Comparison of ENCODE assay signal across 8 cellular contexts in the genomic region with DNA sequence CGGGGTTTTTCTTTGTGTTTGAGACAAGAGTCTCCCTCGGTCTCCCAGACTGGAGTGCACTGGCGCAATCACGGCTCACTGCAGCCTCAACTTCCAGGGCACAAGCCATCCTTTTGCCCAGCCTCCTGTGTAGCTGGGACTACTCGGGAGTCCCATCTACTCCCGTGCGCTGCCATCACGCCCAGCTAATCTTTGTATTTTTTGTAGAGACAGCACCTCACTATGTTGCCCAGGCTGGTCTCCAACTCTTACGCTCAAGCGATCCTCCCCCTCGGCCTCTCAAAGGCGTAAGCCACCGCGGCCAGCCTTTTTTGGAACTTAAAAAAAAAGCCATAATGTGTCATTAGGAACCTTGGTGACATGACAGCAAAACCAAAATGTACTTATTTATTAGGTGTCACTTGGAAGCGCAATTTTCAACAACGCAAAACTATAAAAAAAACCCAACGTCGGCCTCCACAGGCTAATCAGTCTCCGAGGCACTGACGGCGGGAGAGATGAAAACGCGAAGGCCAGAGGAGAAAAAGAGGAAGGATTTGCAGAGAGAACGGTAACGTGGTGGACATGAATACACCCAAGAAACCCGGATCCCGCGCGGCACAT. TPM values are rescaled to one million over a fixed set of nuclear protein-coding genes. Genes with fewer than 3 reads are reported as not detected.
DNase-seq lines count a peak whose midpoint lies in the region; ATAC-seq and TF ChIP-seq lines count a peak whose summit lies in the region.

No MANE protein-coding gene starts in this region.

- intact Hi-C loops in activated CD4-positive, alpha-beta T cell treated with anti-CD3 and anti-CD28 coated beads for 36 hours (cut with DNase I, micrococcal nuclease): loop anchor here (1.0 to 10.0 kb wide), 11 partner anchors 76 to 793 kb away; partner anchors contain the start of genes DDX50 (in 2 of the 2), CCAR1 (in 1 of the 2), HERC4 (in 1 of the 2) and RUFY2 (in 1 of the 2)

- H3K27ac ChIP-seq in endodermal cell (ENCODE audit: low read depth, low read length): peak overlapping the region; percentile 98

- H3K27me3 Mint-ChIP-seq in activated CD4-positive, alpha-beta T cell treated with anti-CD3 and anti-CD28 coated beads for 36 hours: no peaks in the 10 kb centered on the region
- no peaks in the 10 kb centered on the region for H3K27me3 Mint-ChIP-seq in endodermal cell (ENCODE audit: insufficient read depth)
- H3K27me3 Mint-ChIP-seq in naive B cell: no peaks in the 10 kb centered on the region
- peaks cover 4% of the 10 kb centered on the region for H3K27me3 Mint-ChIP-seq in type B pancreatic cell

- H3K4me1 ChIP-seq in endodermal cell (ENCODE audit: control insufficient read depth, insufficient read depth, low read length): no peaks in the 10 kb centered on the region

- H3K4me3 ChIP-seq in endodermal cell (ENCODE audit: low read length): peak overlapping the region; percentile 100

- CTCF ChIA-PET in activated CD4-positive, alpha-beta T cell treated with anti-CD3 and anti-CD28 coated beads for 36 hours (lab: Charles Lee): no interaction called here

- no peaks in the 10 kb centered on the region for H3K9me3 ChIP-seq in endodermal cell (ENCODE audit: control insufficient read depth, low read length)

- peak overlapping the region; percentile 100 for H3K27ac Mint-ChIP-seq in activated CD4-positive, alpha-beta T cell treated with anti-CD3 and anti-CD28 coated beads for 36 hours
- H3K27ac Mint-ChIP-seq in endodermal cell: peak overlapping the region; percentile 100
- H3K27ac Mint-ChIP-seq in naive B cell: peak overlapping the region; percentile 99 to 100 (median 99)
- peak overlapping the region; percentile 100 for H3K27ac Mint-ChIP-seq in type B pancreatic cell

- peak overlapping the region; percentile 97 for H3K4me3 Mint-ChIP-seq in activated CD4-positive, alpha-beta T cell treated with anti-CD3 and anti-CD28 coated beads for 36 hours
- peak overlapping the region; percentile 99 for H3K4me3 Mint-ChIP-seq in endodermal cell
- peak overlapping the region; percentile 98 to 100 (median 100) for H3K4me3 Mint-ChIP-seq in naive B cell
- peak overlapping the region; percentile 100 for H3K4me3 Mint-ChIP-seq in type B pancreatic cell

- DNase-seq in stimulated activated CD4-positive, alpha-beta T cell treated with anti-CD3 and anti-CD28 coated beads, Interleukin-12 subunit alpha, Interleukin-12 subunit beta, amount 100 ng/mL, for 4 hours: peak; percentile 18
- no peak for DNase-seq in stimulated activated CD4-positive, alpha-beta T cell treated with anti-CD3 and anti-CD28 coated beads, Interleukin-15, amount 100 ng/mL, for 24 hours
- peak; percentile 46 for DNase-seq in activated CD4-positive, alpha-beta T cell treated with anti-CD3 and anti-CD28 coated beads for 36 hours
- DNase-seq in endodermal cell (peak; percentile 53), naive B cell (no peak), type B pancreatic cell (ENCODE audit: extremely low spot score, unreplicated experiment) (no peak)

- H3K9me3 Mint-ChIP-seq in activated CD4-positive, alpha-beta T cell treated with anti-CD3 and anti-CD28 coated beads for 36 hours (ENCODE audit: low read depth): no peaks in the 10 kb centered on the region
- H3K9me3 Mint-ChIP-seq in endodermal cell (no peaks in the 10 kb centered on the region), naive B cell (peaks cover 0 to 8% (median 2%) of the 10 kb centered on the region in 7 donors), type B pancreatic cell (no peaks in the 10 kb centered on the region)

- H3K9ac ChIP-seq in endodermal cell (ENCODE audit: extremely low read depth, low read length, poor library complexity, severe bottlenecking): peak overlapping the region; percentile 99

- H3K36me3 ChIP-seq in endodermal cell (ENCODE audit: control insufficient read depth, insufficient read depth, low read length): peaks cover 23% of the 10 kb centered on the region

- TF ChIP-seq CTCF in endodermal cell (conservative IDR thresholded peaks at IDR 0.05) (no peak), type B pancreatic cell (conservative IDR thresholded peaks at IDR 0.05) (no peak)

- ATAC-seq in activated CD4-positive, alpha-beta T cell treated with anti-CD3 and anti-CD28 coated beads for 36 hours: no peak
- ATAC-seq in naive B cell (ENCODE audit: low read depth in 2 of 2) (peak; percentile 27 to 28), GM21723 (IDR thresholded peaks at IDR 0.05; ENCODE audit: unreplicated experiment) (no peak), HG03378 (IDR thresholded peaks at IDR 0.05; ENCODE audit: unreplicated experiment) (no peak)

- no peaks in the 10 kb centered on the region for H3K27me3 ChIP-seq in endodermal cell (ENCODE audit: control insufficient read depth, insufficient read depth, low read length, poor library complexity, severe bottlenecking)

- peaks cover 33% of the 10 kb centered on the region for H3K36me3 Mint-ChIP-seq in activated CD4-positive, alpha-beta T cell treated with anti-CD3 and anti-CD28 coated beads for 36 hours (ENCODE audit: low read depth)
- H3K36me3 Mint-ChIP-seq in endodermal cell (ENCODE audit: low read depth): peaks cover 13% of the 10 kb centered on the region
- H3K36me3 Mint-ChIP-seq in naive B cell: peaks cover 0 to 7% of the 10 kb centered on the region in 2 donors
- peaks cover 15% of the 10 kb centered on the region for H3K36me3 Mint-ChIP-seq in type B pancreatic cell

- POLR2A ChIA-PET in activated CD4-positive, alpha-beta T cell treated with anti-CD3 and anti-CD28 coated beads for 36 hours (lab: Charles Lee): interaction anchor here (0.5 to 2.4 kb wide), 4 partner anchors 17 to 734 kb away, joined by 3 to 29 read pairs (median 6); no protein-coding TSS in a partner anchor

- H3K4me1 Mint-ChIP-seq in activated CD4-positive, alpha-beta T cell treated with anti-CD3 and anti-CD28 coated beads for 36 hours: peaks cover 35% of the 10 kb centered on the region
- H3K4me1 Mint-ChIP-seq in endodermal cell (peaks cover 23% of the 10 kb centered on the region), naive B cell (peaks cover 38 to 59% (median 52%) of the 10 kb centered on the region in 3 donors), type B pancreatic cell (ENCODE audit: unreplicated experiment) (peaks cover 29% of the 10 kb centered on the region)

- WGBS in endodermal cell (ENCODE audit: insufficient coverage in 1 of 2, insufficient read length in 1 of 2), 2 experiments: 58 to 63% methylated on average over 29 of the region's 29 CpGs

RNA-seq across cellular contexts. Expression of gene HNRNPH3, which starts 0.9 kb away (rescaled TPM):
- total RNA-seq in activated CD4-positive, alpha-beta T cell treated with anti-CD3 and anti-CD28 coated beads for 36 hours: 100 to 1,000 TPM; 126 to 157 TPM
- total RNA-seq in endodermal cell: 100 to 1,000 TPM; 217 to 228 TPM
- polyA plus RNA-seq in endodermal cell (2013, experiment 1 of 2): 345 TPM
- 293 TPM for polyA plus RNA-seq in endodermal cell (2013, experiment 2 of 2)
- 100 to 1,000 TPM; 101 to 147 (median 126) TPM for polyA plus RNA-seq in naive B cell (ENCODE audit: low read depth in 6 of 6)
- 108 and 199 TPM in 2 replicates for total RNA-seq in type B pancreatic cell (ENCODE audit: low replicate concordance)

RNA-seq across cellular contexts. Expression of gene PBLD, which starts 1.8 kb away (rescaled TPM):
- 1 to 10 TPM; 1.1 to 1.2 TPM for total RNA-seq in activated CD4-positive, alpha-beta T cell treated with anti-CD3 and anti-CD28 coated beads for 36 hours
- 1 to 10 TPM; 5.0 to 5.3 TPM for total RNA-seq in endodermal cell
- polyA plus RNA-seq in endodermal cell (2013, experiment 1 of 2): 3.3 TPM
- polyA plus RNA-seq in endodermal cell (2013, experiment 2 of 2): 3.4 TPM
- polyA plus RNA-seq in naive B cell (ENCODE audit: low read depth in 6 of 6): 1 to 10 TPM in 2 of 6 donors, under 1 TPM in 3, not detected in 1; 0.77 to 2.0 (median 1.00) TPM
- total RNA-seq in type B pancreatic cell (ENCODE audit: low replicate concordance): 6.2 and 6.9 TPM in 2 replicates

Comparison
In these comparisons a context has a peak if more than half of its experiments do, and no peak if none do; other contexts are left out.
1. DNase-seq: peak in stimulated activated CD4-positive, alpha-beta T cell treated with anti-CD3 and anti-CD28 coated beads, Interleukin-12 subunit alpha, Interleukin-12 subunit beta, amount 100 ng/mL, for 4 hours (single experiment), activated CD4-positive, alpha-beta T cell treated with anti-CD3 and anti-CD28 coated beads for 36 hours (single experiment) and endodermal cell (single experiment); none in stimulated activated CD4-positive, alpha-beta T cell treated with anti-CD3 and anti-CD28 coated beads, Interleukin-15, amount 100 ng/mL, for 24 hours (single experiment), naive B cell (single experiment) and type B pancreatic cell (single experiment).
2. ATAC-seq: peak in naive B cell (2 of 2); none in activated CD4-positive, alpha-beta T cell treated with anti-CD3 and anti-CD28 coated beads for 36 hours (single experiment), GM21723 (single experiment) and HG03378 (single experiment).
3. Peak in every context shown above with its lines, with median percentiles within 50 percentile points of each other: H3K27ac Mint-ChIP-seq and H3K4me3 Mint-ChIP-seq.